Comparison of ENCODE assay signal across 18 cellular contexts in genomic region chr4:161828061-161828460, GRCh38.
DNase-seq lines count a peak whose midpoint lies in the region; ATAC-seq, FAIRE-seq and TF ChIP-seq lines count a peak whose summit lies in the region.
"Had no signal": no experiment of that assay in that cellular context is flagged by ENCODE, and none has a peak within 500 bp of the region (broad histone marks: within the 10 kb centered on the region; RNA-seq: fewer than 3 reads in every experiment).

No MANE protein-coding gene starts in this region.

- no peak for TF ChIP-seq CTCF in GM12878 (IDR thresholded peaks at IDR 0.05 in 2 of 3, conservative IDR thresholded peaks at IDR 0.05 in 1 of 3; ENCODE audit: control insufficient read depth in 2 of 3, extremely low read depth in 1 of 3, insufficient read depth in 1 of 3, low read depth in 3 of 3, low read length in 3 of 3)

- H3K4me1 ChIP-seq in GM12878 (ENCODE audit: control insufficient read depth, insufficient read depth, low read length) (no peaks in the 10 kb centered on the region), skeletal muscle satellite cell (ENCODE audit: control insufficient read depth, insufficient read depth, low read length) (no peaks in the 10 kb centered on the region)
- H3K4me1 ChIP-seq: suprapubic skin had no signal

- H3K9me3 ChIP-seq in GM12878 (replicated peaks; ENCODE audit: control insufficient read depth, insufficient read depth, low read length), result no peaks in the 10 kb centered on the region
- H3K9me3 ChIP-seq in skeletal muscle satellite cell (replicated peaks; ENCODE audit: low read length), result no peaks in the 10 kb centered on the region

- H3K79me2 ChIP-seq in GM12878 (ENCODE audit: control insufficient read depth, insufficient read depth, low read length), result no peaks in the 10 kb centered on the region

- BruUV-seq in GM12878 (replicated peaks; lab: Mats Ljungman, UMichigan), result no TSS peak

- no peak for FAIRE-seq in GM12878 (lab: Jason Lieb, UNC)

- ATAC-seq in GM18867 (IDR thresholded peaks at IDR 0.05; ENCODE audit: unreplicated experiment) (peak; percentile 59), GM12878 (peak; percentile 59), HG03521 (IDR thresholded peaks at IDR 0.05; ENCODE audit: unreplicated experiment) (no peak)
- ATAC-seq: activated CD8-positive, alpha-beta memory T cell treated with anti-CD3 and anti-CD28 coated beads, Interleukin-2, amount 10 ng/mL, durations not matched to agents 7 days and 5 days; T-helper 17 cell had no signal

- H3K36me3 ChIP-seq in GM12878 (ENCODE audit: control insufficient read depth in 2 of 2, insufficient read depth in 2 of 2, low read length in 1 of 2), result no peaks in the 10 kb centered on the region
- H3K36me3 ChIP-seq in skeletal muscle satellite cell (ENCODE audit: insufficient read depth, low read length), result no peaks in the 10 kb centered on the region
- H3K36me3 ChIP-seq: suprapubic skin had no signal

- POLR2A ChIA-PET in GM12878 (lab: Charles Lee), result no interaction called here

- WGBS in GM12878 (ENCODE audit: insufficient coverage, insufficient replicate concordance, low lambda C conversion rate, missing lambda C conversion rate), result 0% methylated on average over 1 of the region's 1 CpG

- no peak for TF ChIP-seq RAD21 in GM12878 (IDR thresholded peaks at IDR 0.05; ENCODE audit: insufficient read depth, low read depth, low read length)

- H3K4me3 ChIP-seq in GM12878 (no peak overlapping the region), skeletal muscle satellite cell (ENCODE audit: low read length) (no peak overlapping the region)
- H3K4me3 ChIP-seq: coronary artery, suprapubic skin had no signal

- RAD21 ChIA-PET in GM12878 (lab: Charles Lee; ENCODE audit: unreplicated experiment), result no interaction called here

- no peak overlapping the region for H3K9ac ChIP-seq in GM12878 (ENCODE audit: control insufficient read depth, insufficient read depth, low read length)
- H3K9ac ChIP-seq in skeletal muscle satellite cell (ENCODE audit: low read depth, low read length), result no peak overlapping the region

- H3K27me3 ChIP-seq in GM12878 (replicated peaks in 1 of 2; ENCODE audit: control insufficient read depth in 2 of 2, insufficient read depth in 2 of 2, low read length in 1 of 2), result no peaks in the 10 kb centered on the region
- no peaks in the 10 kb centered on the region for H3K27me3 ChIP-seq in skeletal muscle satellite cell (ENCODE audit: control insufficient read depth, insufficient read depth, low read length)
- H3K27me3 ChIP-seq: suprapubic skin had no signal

- intact Hi-C loops in GM12878 (cut with micrococcal nuclease; ENCODE audit: unreplicated experiment), result no loop called here

- H4K20me1 ChIP-seq in GM12878 (ENCODE audit: control insufficient read depth, insufficient read depth), result no peaks in the 10 kb centered on the region

- in situ Hi-C loops in GM12878 (cut with MboI), result no loop called here

- H2AFZ ChIP-seq in GM12878 (ENCODE audit: control insufficient read depth, low read depth, low read length), result peak overlapping the region; percentile 53

- DNase-seq in HT1080 (ENCODE audit: low read depth) (peak; percentile 28), GM12878 (ENCODE audit: low read depth, low spot score) (no peak), NCI-H446 treated with DMSO at 0.1 percent for 48 hours (lab: John Stamatoyannopoulos, UW) (no peak), SK-N-DZ (ENCODE audit: low spot score) (no peak)
- DNase-seq: activated CD4-positive, CD25-positive, alpha-beta regulatory T cell treated with anti-CD3 and anti-CD28 coated beads, Interleukin-2, amount 50 U/mL, for 72 hours; activated CD8-positive, alpha-beta memory T cell treated with anti-CD3 and anti-CD28 coated beads, Interleukin-2, amount 10 ng/mL, durations not matched to agents 7 days and 5 days; activated gamma-delta T cell; anterior cingulate cortex; DND-41; NCI-H82; retina; stimulated activated CD4-positive, alpha-beta T cell treated with anti-CD3 and anti-CD28 coated beads, Interleukin-2, amount 100 ng/mL, for 24 hours; T-helper 17 cell had no signal

- no peak for TF ChIP-seq EP300 in GM12878 (IDR thresholded peaks at IDR 0.05; ENCODE audit: borderline replicate concordance in 1 of 2, control insufficient read depth in 1 of 2, low read depth in 2 of 2, low read length in 2 of 2)

- H3K4me2 ChIP-seq in GM12878 (ENCODE audit: control insufficient read depth, insufficient read depth) (no peak overlapping the region), skeletal muscle satellite cell (ENCODE audit: low read length) (peak overlapping the region; percentile 15)

- no peak overlapping the region for H3K27ac ChIP-seq in GM12878 (ENCODE audit: control insufficient read depth, insufficient read depth)
- H3K27ac ChIP-seq: coronary artery, suprapubic skin had no signal

- SMC1A ChIA-PET in GM12878 (lab: Charles Lee; ENCODE audit: uncharacterized antibody, unreplicated experiment), result interaction anchor here (1.0 to 1.7 kb wide), 3 partner anchors 27 to 362 kb away, joined by 3 to 6 read pairs (median 3); no protein-coding TSS in a partner anchor

- no peak for TF ChIP-seq POLR2A in GM12878 (IDR thresholded peaks at IDR 0.05; ENCODE audit: low read depth, low read length)

- CTCF ChIA-PET in GM12878 (lab: Yijun Ruan, JAX), result interaction anchor here (0.6 kb wide), 1 partner anchor 113 kb away, joined by 3 read pairs; no protein-coding TSS in a partner anchor

TF ChIP-seq in GM12878, 131 proteins besides CTCF, POLR2A, EP300 and RAD21:
- peak; percentile 74 for TF ChIP-seq MEF2B (IDR thresholded peaks at IDR 0.05; ENCODE audit: partially characterized antibody, poor library complexity, severe bottlenecking)
- no peak for TF ChIP-seq BHLHE40 (IDR thresholded peaks at IDR 0.05; ENCODE audit: borderline replicate concordance in 1 of 2, low read depth in 2 of 2, low read length in 1 of 2)
